1 cellular context compared by ENCODE assay signal in the genomic region with DNA sequence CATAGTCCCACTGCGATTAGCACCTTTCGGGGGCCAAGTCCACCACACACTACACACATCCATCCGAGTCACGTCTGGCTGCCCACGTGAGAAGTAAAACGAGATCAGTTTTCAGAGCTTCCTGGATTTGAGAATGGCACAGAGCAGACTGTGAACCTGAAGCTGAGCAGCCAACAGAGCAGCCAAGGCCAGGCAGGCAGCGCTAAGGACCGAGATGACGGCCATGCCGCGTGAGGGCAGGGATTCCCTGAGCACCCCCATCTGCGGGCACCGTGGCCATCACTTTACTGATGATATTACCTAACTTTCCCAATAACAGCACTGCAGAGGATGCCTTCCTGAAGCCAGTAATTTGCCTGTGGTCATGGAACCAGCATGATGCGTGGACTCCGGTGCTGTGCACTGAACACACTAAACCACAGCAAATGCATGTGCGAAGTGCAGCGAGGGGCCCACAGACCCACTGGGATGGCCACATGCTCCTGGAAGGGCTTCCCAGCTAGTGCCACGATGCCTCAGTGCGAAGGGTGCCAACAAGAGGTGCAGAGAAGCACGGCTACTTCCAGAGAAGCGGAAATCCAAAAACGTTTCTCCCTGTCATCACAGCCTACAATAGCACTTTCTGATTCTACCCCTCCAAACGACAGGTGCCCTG.
TF ChIP-seq lines count a peak whose summit lies in the region.

No MANE protein-coding gene starts in this region.

TF ChIP-seq in H1, 55 proteins besides CTCF, POLR2A, EP300 and RAD21:
- TF ChIP-seq ATF3 (IDR thresholded peaks at IDR 0.05; ENCODE audit: insufficient read depth, low read depth, low read length): no peak
- no peak for TF ChIP-seq SIN3A (conservative IDR thresholded peaks at IDR 0.05 in 1 of 2, IDR thresholded peaks at IDR 0.05 in 1 of 2; ENCODE audit: low read depth in 1 of 2, low read length in 2 of 2)
- no peak for TF ChIP-seq SIRT6 (IDR thresholded peaks at IDR 0.05; ENCODE audit: low read length)
- no peak for TF ChIP-seq TAF1 (IDR thresholded peaks at IDR 0.05; ENCODE audit: low read depth, low read length)
- no peak for TF ChIP-seq SUZ12 (IDR thresholded peaks at IDR 0.05; ENCODE audit: low read length)
- no peak for TF ChIP-seq RXRA (IDR thresholded peaks at IDR 0.05; ENCODE audit: insufficient read depth, low read depth, low read length)
- no peak for TF ChIP-seq TAF7 (optimal IDR thresholded peaks at IDR 0.05; ENCODE audit: borderline replicate concordance, low read depth, low read length)
- TF ChIP-seq ZNF274 (IDR thresholded peaks at IDR 0.05; ENCODE audit: borderline replicate concordance, extremely low read depth, low read length): no peak
- no peak for TF ChIP-seq HDAC2 (IDR thresholded peaks at IDR 0.05; ENCODE audit: borderline replicate concordance in 1 of 2, low read depth in 2 of 2, low read length in 2 of 2)
- no peak for TF ChIP-seq JUND (IDR thresholded peaks at IDR 0.05; ENCODE audit: low read length)
- TF ChIP-seq BCL11A (IDR thresholded peaks at IDR 0.05; ENCODE audit: low read depth in 2 of 2, low read length in 2 of 2): no peak
- TF ChIP-seq POLR2AphosphoS5 (IDR thresholded peaks at IDR 0.05; ENCODE audit: low read depth, low read length): no peak
- TF ChIP-seq E2F6 (IDR thresholded peaks at IDR 0.05): no peak
- TF ChIP-seq SP1 (IDR thresholded peaks at IDR 0.05; ENCODE audit: low read depth, low read length): no peak
- TF ChIP-seq CTBP2 (IDR thresholded peaks at IDR 0.05; ENCODE audit: borderline replicate concordance, insufficient read depth, insufficient read length, low read length): no peak
- TF ChIP-seq GTF2F1 (IDR thresholded peaks at IDR 0.05; ENCODE audit: borderline replicate concordance, low read depth, low read length): no peak
- no peak for TF ChIP-seq RBBP5 (IDR thresholded peaks at IDR 0.05; ENCODE audit: borderline replicate concordance, low read depth, low read length)
- TF ChIP-seq CREB1 (IDR thresholded peaks at IDR 0.05): no peak
- TF ChIP-seq YY1 (IDR thresholded peaks at IDR 0.05; ENCODE audit: low read depth, low read length): no peak
